22 cellular contexts compared by ENCODE assay signal in genomic region chr10:16063350-16063749, GRCh38.
"Had no signal": no experiment of that assay in that cellular context is flagged by ENCODE, and none has a peak within 500 bp of the region (broad histone marks: within the 10 kb centered on the region; RNA-seq: fewer than 3 reads in every experiment).

No MANE protein-coding gene starts in this region.

- H3K9me3 ChIP-seq: colonic mucosa, esophagus muscularis mucosa, lower lobe of right lung had no signal

- H3K36me3 Mint-ChIP-seq: immature natural killer cell; naive thymus-derived CD4-positive, alpha-beta T cell; natural killer cell had no signal

- H3K27me3 ChIP-seq: colonic mucosa, esophagus muscularis mucosa, foreskin keratinocyte, gastroesophageal sphincter, heart left ventricle, hepatocyte had no signal

- H3K27ac ChIP-seq: colonic mucosa, esophagus muscularis mucosa, foreskin keratinocyte, gastroesophageal sphincter, heart left ventricle, hepatocyte, lower lobe of right lung had no signal

- H3K36me3 ChIP-seq: colonic mucosa, esophagus muscularis mucosa, gastroesophageal sphincter, heart left ventricle, lower lobe of right lung had no signal

- H3K4me1 Mint-ChIP-seq: immature natural killer cell; naive thymus-derived CD4-positive, alpha-beta T cell; natural killer cell had no signal

- H3K4me2 ChIP-seq: hepatocyte had no signal

- H3K79me2 ChIP-seq: hepatocyte had no signal

- H3K4me3 ChIP-seq: colonic mucosa, esophagus muscularis mucosa, gastroesophageal sphincter, heart left ventricle, hepatocyte, lower lobe of right lung had no signal

- ATAC-seq: gastroesophageal sphincter; heart left ventricle; left colon; left lobe of liver; left ventricle myocardium superior; lower lobe of right lung; naive thymus-derived CD4-positive, alpha-beta T cell; natural killer cell had no signal

- H3K4me3 Mint-ChIP-seq: dendritic cell treated with granulocyte-macrophage colony-stimulating factor and Interleukin-4, amounts not matched to agents 40 ng/mL and 50 ng/mL, for 4 days; immature natural killer cell; naive thymus-derived CD4-positive, alpha-beta T cell; natural killer cell had no signal

- DNase-seq: colonic mucosa; cortex of kidney; effector CD8-positive, alpha-beta T cell; foreskin keratinocyte; heart left ventricle; hypothalamus; immature natural killer cell; islet precursor cell; kidney; kidney glomerular epithelial cell; left colon; left ventricle myocardium superior; lower lobe of right lung; mesenchymal stem cell; midbrain; naive thymus-derived CD4-positive, alpha-beta T cell; natural killer cell had no signal

- H3K4me1 ChIP-seq: colonic mucosa, esophagus muscularis mucosa, foreskin keratinocyte, gastroesophageal sphincter, heart left ventricle, lower lobe of right lung had no signal

- H3K27ac Mint-ChIP-seq: dendritic cell treated with granulocyte-macrophage colony-stimulating factor and Interleukin-4, amounts not matched to agents 40 ng/mL and 50 ng/mL, for 4 days; immature natural killer cell; naive thymus-derived CD4-positive, alpha-beta T cell; natural killer cell had no signal

- H3K27me3 Mint-ChIP-seq: dendritic cell treated with granulocyte-macrophage colony-stimulating factor and Interleukin-4, amounts not matched to agents 40 ng/mL and 50 ng/mL, for 4 days had no signal

- H2AFZ ChIP-seq: hepatocyte had no signal
